11 cellular contexts compared by ENCODE assay signal in genomic region chr17:58153046-58153445, GRCh38. TPM values are rescaled to one million over a fixed set of nuclear protein-coding genes. Genes with fewer than 3 reads are reported as not detected.
DNase-seq lines count a peak whose midpoint lies in the region; ATAC-seq lines count a peak whose summit lies in the region.
"Had no signal": no experiment of that assay in that cellular context is flagged by ENCODE, and none has a peak within 500 bp of the region (broad histone marks: within the 10 kb centered on the region; RNA-seq: fewer than 3 reads in every experiment).

No MANE protein-coding gene starts in this region.

- peak; percentile 92 to 93 for DNase-seq in Kasumi-1 (lab: John Stamatoyannopoulos, UW)
- peak; percentile 89 for DNase-seq in activated CD4-positive, alpha-beta T cell treated with anti-CD3 and anti-CD28 coated beads, Interleukin-2, amount 10 ng/mL, durations not matched to agents 24 days and 14 days
- peak; percentile 12 to 16 for DNase-seq in stimulated activated CD8-positive, alpha-beta memory T cell treated with anti-CD3 and anti-CD28 coated beads, Interleukin-4, amount 100 ng/mL, for 4 hours (ENCODE audit: low read depth in 2 of 2, low spot score in 1 of 2)
- DNase-seq: naive B cell, NCI-H1436 had no signal

- ATAC-seq in HG02852 (IDR thresholded peaks at IDR 0.05; ENCODE audit: unreplicated experiment) (no peak), HG03135 (IDR thresholded peaks at IDR 0.05; ENCODE audit: unreplicated experiment) (no peak), GM19324 (IDR thresholded peaks at IDR 0.05; ENCODE audit: low FRiP score, unreplicated experiment) (no peak), HG03354 (IDR thresholded peaks at IDR 0.05; ENCODE audit: poor library complexity, severe bottlenecking, unreplicated experiment) (no peak)

- H3K4me3 Mint-ChIP-seq in activated CD4-positive, alpha-beta T cell treated with anti-CD3 and anti-CD28 coated beads, Interleukin-2, amount 10 ng/mL, durations not matched to agents 24 days and 14 days = peak overlapping the region; percentile 44
- H3K4me3 Mint-ChIP-seq in dendritic cell treated with granulocyte-macrophage colony-stimulating factor and Interleukin-4, amounts not matched to agents 40 ng/mL and 50 ng/mL, for 4 days = no peak overlapping the region

- peaks cover 46% of the 10 kb centered on the region for H3K4me1 Mint-ChIP-seq in activated CD4-positive, alpha-beta T cell treated with anti-CD3 and anti-CD28 coated beads, Interleukin-2, amount 10 ng/mL, durations not matched to agents 24 days and 14 days
- H3K4me1 Mint-ChIP-seq in dendritic cell treated with granulocyte-macrophage colony-stimulating factor and Interleukin-4, amounts not matched to agents 40 ng/mL and 50 ng/mL, for 4 days (ENCODE audit: low read depth) = peaks cover 22% of the 10 kb centered on the region

- H3K9me3 Mint-ChIP-seq in activated CD4-positive, alpha-beta T cell treated with anti-CD3 and anti-CD28 coated beads, Interleukin-2, amount 10 ng/mL, durations not matched to agents 24 days and 14 days = no peaks in the 10 kb centered on the region
- no peaks in the 10 kb centered on the region for H3K9me3 Mint-ChIP-seq in dendritic cell treated with granulocyte-macrophage colony-stimulating factor and Interleukin-4, amounts not matched to agents 40 ng/mL and 50 ng/mL, for 4 days

- intact Hi-C loops in activated CD4-positive, alpha-beta T cell treated with anti-CD3 and anti-CD28 coated beads, Interleukin-2, amount 10 ng/mL, durations not matched to agents 24 days and 14 days (cut with micrococcal nuclease) = no loop called here
- intact Hi-C loops in dendritic cell treated with granulocyte-macrophage colony-stimulating factor and Interleukin-4, amounts not matched to agents 40 ng/mL and 50 ng/mL, for 4 days (cut with micrococcal nuclease) = no loop called here

- H3K27ac Mint-ChIP-seq in activated CD4-positive, alpha-beta T cell treated with anti-CD3 and anti-CD28 coated beads, Interleukin-2, amount 10 ng/mL, durations not matched to agents 24 days and 14 days = peak overlapping the region; percentile 71
- H3K27ac Mint-ChIP-seq in dendritic cell treated with granulocyte-macrophage colony-stimulating factor and Interleukin-4, amounts not matched to agents 40 ng/mL and 50 ng/mL, for 4 days = peak overlapping the region; percentile 15

- peaks cover 23% of the 10 kb centered on the region for H3K27me3 Mint-ChIP-seq in activated CD4-positive, alpha-beta T cell treated with anti-CD3 and anti-CD28 coated beads, Interleukin-2, amount 10 ng/mL, durations not matched to agents 24 days and 14 days
- H3K27me3 Mint-ChIP-seq in dendritic cell treated with granulocyte-macrophage colony-stimulating factor and Interleukin-4, amounts not matched to agents 40 ng/mL and 50 ng/mL, for 4 days = peaks cover 36% of the 10 kb centered on the region

- H3K36me3 Mint-ChIP-seq in activated CD4-positive, alpha-beta T cell treated with anti-CD3 and anti-CD28 coated beads, Interleukin-2, amount 10 ng/mL, durations not matched to agents 24 days and 14 days (ENCODE audit: low read depth) = peaks cover 6% of the 10 kb centered on the region
- H3K36me3 Mint-ChIP-seq in dendritic cell treated with granulocyte-macrophage colony-stimulating factor and Interleukin-4, amounts not matched to agents 40 ng/mL and 50 ng/mL, for 4 days (ENCODE audit: low read depth) = no peaks in the 10 kb centered on the region

RNA-seq across cellular contexts. Expression of gene OR4D1, which starts 4.9 kb away (rescaled TPM):
- 0.07 and 0.14 TPM in 2 replicates for total RNA-seq in activated CD4-positive, alpha-beta T cell treated with anti-CD3 and anti-CD28 coated beads, Interleukin-2, amount 10 ng/mL, durations not matched to agents 24 days and 14 days

RNA-seq across cellular contexts. Expression of gene OR4D2, which starts 13.7 kb away (rescaled TPM):
- total RNA-seq in activated CD4-positive, alpha-beta T cell treated with anti-CD3 and anti-CD28 coated beads, Interleukin-2, amount 10 ng/mL, durations not matched to agents 24 days and 14 days = not detected in 2 replicates
- total RNA-seq: Daoy had no signal

RNA-seq across cellular contexts. Expression of gene EPX, which starts 39.5 kb away (rescaled TPM):
- total RNA-seq in activated CD4-positive, alpha-beta T cell treated with anti-CD3 and anti-CD28 coated beads, Interleukin-2, amount 10 ng/mL, durations not matched to agents 24 days and 14 days = not detected in 2 replicates
- total RNA-seq: Daoy had no signal

Comparison
In these comparisons a context has a peak if more than half of its experiments do, and no peak if none do; other contexts are left out.
1. DNase-seq: peak in every context shown above with its lines; median percentile 92 in Kasumi-1; 89 in activated CD4-positive, alpha-beta T cell treated with anti-CD3 and anti-CD28 coated beads, Interleukin-2, amount 10 ng/mL, durations not matched to agents 24 days and 14 days; 14 in stimulated activated CD8-positive, alpha-beta memory T cell treated with anti-CD3 and anti-CD28 coated beads, Interleukin-4, amount 100 ng/mL, for 4 hours.